27 cellular contexts compared by ENCODE assay signal in the genomic region with DNA sequence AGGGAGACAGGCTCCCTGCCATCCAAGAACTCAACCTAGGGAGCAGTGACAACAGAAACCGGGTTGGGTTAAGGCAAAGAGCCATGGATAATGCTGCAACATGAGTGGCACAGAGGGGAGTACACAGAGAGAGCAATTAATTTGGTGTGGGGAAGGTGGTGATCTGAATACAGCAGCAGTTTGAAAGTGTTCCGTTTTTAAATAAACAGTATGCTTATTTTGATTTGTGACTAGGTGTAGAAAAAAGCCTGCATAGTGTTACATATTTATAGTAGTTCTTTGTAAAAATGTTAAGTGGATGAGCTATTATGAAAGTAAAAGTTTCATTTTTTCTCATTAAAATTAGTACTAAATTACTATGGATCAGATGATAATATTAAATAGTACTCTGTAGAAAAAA. TPM values are rescaled to one million over a fixed set of nuclear protein-coding genes. Genes with fewer than 3 reads are reported as not detected.
DNase-seq lines count a peak whose midpoint lies in the region; ATAC-seq and FAIRE-seq lines count a peak whose summit lies in the region.
"Had no signal": no experiment of that assay in that cellular context is flagged by ENCODE, and none has a peak within 500 bp of the region (broad histone marks: within the 10 kb centered on the region; RNA-seq: fewer than 3 reads in every experiment).

No MANE protein-coding gene starts in this region.

- peaks cover 0 to 1% (median 0%) of the 10 kb centered on the region in 7 donors for H3K9me3 Mint-ChIP-seq in CD4-positive, CD25-positive, alpha-beta regulatory T cell
- no peaks in the 10 kb centered on the region for H3K9me3 Mint-ChIP-seq in activated naive CD8-positive, alpha-beta T cell treated with anti-CD3 and anti-CD28 coated beads for 36 hours
- H3K9me3 Mint-ChIP-seq: HFFc6; T-helper 2 cell treated with Interferon-gamma antibody and Interleukin-4, amounts not matched to agents 5 μg/mL and 100 μg/mL, for 36 hours had no signal

- ATAC-seq in CD4-positive, CD25-positive, alpha-beta regulatory T cell (ENCODE audit: low read depth in 2 of 2) = no peak
- ATAC-seq in left lobe of liver = peak; percentile 47
- ATAC-seq: heart right ventricle, left ventricle myocardium superior, sciatic nerve had no signal

- H3K27ac ChIP-seq in CD4-positive, CD25-positive, alpha-beta regulatory T cell (ENCODE audit: insufficient read depth, low read length, poor library complexity, severe bottlenecking) = no peak overlapping the region
- H3K27ac ChIP-seq: heart right ventricle had no signal

- H3K4me3 Mint-ChIP-seq in CD4-positive, CD25-positive, alpha-beta regulatory T cell = no peak overlapping the region
- H3K4me3 Mint-ChIP-seq in activated naive CD8-positive, alpha-beta T cell treated with anti-CD3 and anti-CD28 coated beads for 36 hours = no peak overlapping the region
- H3K4me3 Mint-ChIP-seq: HFFc6; T-helper 2 cell treated with Interferon-gamma antibody and Interleukin-4, amounts not matched to agents 5 μg/mL and 100 μg/mL, for 36 hours had no signal

- DNase-seq in CD4-positive, CD25-positive, alpha-beta regulatory T cell = no peak
- peak; percentile 92 for DNase-seq in NCI-H2107 treated with DMSO at 0.1 percent for 48 hours (lab: John Stamatoyannopoulos, UW; ENCODE audit: unreplicated experiment)
- no peak for DNase-seq in left lobe of liver (ENCODE audit: low spot score)
- DNase-seq in NCI-H1930 (lab: John Stamatoyannopoulos, UW) = no peak
- DNase-seq in activated naive CD8-positive, alpha-beta T cell treated with anti-CD3 and anti-CD28 coated beads for 36 hours = no peak
- no peak for DNase-seq in stimulated activated CD4-positive, alpha-beta T cell treated with anti-CD3 and anti-CD28 coated beads, Interleukin-2, amount 100 ng/mL, for 24 hours
- DNase-seq: activated CD4-positive, alpha-beta T cell treated with anti-CD3 and anti-CD28 coated beads for 48 hours; activated naive CD4-positive, alpha-beta T cell treated with anti-CD3 and anti-CD28 coated beads, Interleukin-2, amount 50 U/mL, for 16 hours; amygdala; C1 segment of cervical spinal cord; Calu3; DMS79; GDM1; heart right ventricle; HFFc6; left ventricle myocardium superior; NCI-H1694; NCI-H345; stimulated activated CD4-positive, alpha-beta T cell treated with anti-CD3 and anti-CD28 coated beads, Interleukin-2, amount 100 ng/mL, for 48 hours; trophoblast cell had no signal

- H3K36me3 Mint-ChIP-seq in CD4-positive, CD25-positive, alpha-beta regulatory T cell = no peaks in the 10 kb centered on the region
- H3K36me3 Mint-ChIP-seq in activated naive CD8-positive, alpha-beta T cell treated with anti-CD3 and anti-CD28 coated beads for 36 hours = peaks cover 9% of the 10 kb centered on the region

- FAIRE-seq in G401.6 (lab: Jason Lieb, UNC) = peak; percentile 80
- FAIRE-seq: endothelial cell of umbilical vein, frontal cortex, keratinocyte had no signal

- H3K27ac Mint-ChIP-seq in CD4-positive, CD25-positive, alpha-beta regulatory T cell = no peak overlapping the region
- no peak overlapping the region for H3K27ac Mint-ChIP-seq in activated naive CD8-positive, alpha-beta T cell treated with anti-CD3 and anti-CD28 coated beads for 36 hours
- H3K27ac Mint-ChIP-seq: HFFc6; progenitor cell of endocrine pancreas; T-helper 2 cell treated with Interferon-gamma antibody and Interleukin-4, amounts not matched to agents 5 μg/mL and 100 μg/mL, for 36 hours had no signal

- H3K9me3 ChIP-seq in CD4-positive, CD25-positive, alpha-beta regulatory T cell (ENCODE audit: control insufficient read depth in 2 of 2, low read length in 2 of 2) = no peaks in the 10 kb centered on the region
- H3K9me3 ChIP-seq: heart right ventricle had no signal

- H3K4me1 ChIP-seq in CD4-positive, CD25-positive, alpha-beta regulatory T cell (ENCODE audit: control insufficient read depth, insufficient read depth, low read length, poor library complexity, severe bottlenecking) = peaks cover 11% of the 10 kb centered on the region

- peak overlapping the region; percentile 10 for H3K4me3 ChIP-seq in CD4-positive, CD25-positive, alpha-beta regulatory T cell (ENCODE audit: low read depth, low read length)
- H3K4me3 ChIP-seq: heart right ventricle had no signal

- peaks cover 5% of the 10 kb centered on the region for H3K36me3 ChIP-seq in CD4-positive, CD25-positive, alpha-beta regulatory T cell (ENCODE audit: control insufficient read depth, insufficient read depth, low read length)

- H3K27me3 ChIP-seq in CD4-positive, CD25-positive, alpha-beta regulatory T cell (ENCODE audit: control insufficient read depth, insufficient read depth, low read length) = no peaks in the 10 kb centered on the region
- H3K27me3 ChIP-seq: heart right ventricle had no signal

- no peaks in the 10 kb centered on the region for H3K27me3 Mint-ChIP-seq in CD4-positive, CD25-positive, alpha-beta regulatory T cell
- H3K27me3 Mint-ChIP-seq in activated naive CD8-positive, alpha-beta T cell treated with anti-CD3 and anti-CD28 coated beads for 36 hours = no peaks in the 10 kb centered on the region

- H3K4me1 Mint-ChIP-seq in CD4-positive, CD25-positive, alpha-beta regulatory T cell = peaks cover 24 to 52% (median 38%) of the 10 kb centered on the region in 4 donors
- H3K4me1 Mint-ChIP-seq in activated naive CD8-positive, alpha-beta T cell treated with anti-CD3 and anti-CD28 coated beads for 36 hours = peaks cover 30% of the 10 kb centered on the region

RNA-seq across cellular contexts. Expression of a gene that starts 8.7 kb away (rescaled TPM):
- total RNA-seq in CD4-positive, CD25-positive, alpha-beta regulatory T cell = 1.3 TPM
- polyA plus RNA-seq in CD4-positive, CD25-positive, alpha-beta regulatory T cell = under 1 TPM in 3 of 4 donors, not detected in 1; 0.08 to 0.92 (median 0.17) TPM
- 0.45 TPM for total RNA-seq in left lobe of liver
- 1 to 10 TPM; 1.2 to 1.4 TPM for total RNA-seq in activated naive CD8-positive, alpha-beta T cell treated with anti-CD3 and anti-CD28 coated beads for 36 hours

RNA-seq across cellular contexts. Expression of a gene that starts 29.6 kb away (rescaled TPM):
- 78.0 TPM for total RNA-seq in CD4-positive, CD25-positive, alpha-beta regulatory T cell
- polyA plus RNA-seq in CD4-positive, CD25-positive, alpha-beta regulatory T cell = 10 to 100 TPM; 34.8 to 39.7 (median 37.1) TPM
- 5.7 TPM for total RNA-seq in left lobe of liver
- 10 to 100 TPM; 24.0 to 26.0 TPM for total RNA-seq in activated naive CD8-positive, alpha-beta T cell treated with anti-CD3 and anti-CD28 coated beads for 36 hours

RNA-seq across cellular contexts. Expression of a gene that starts 30.5 kb away (rescaled TPM):
- 167 TPM for total RNA-seq in CD4-positive, CD25-positive, alpha-beta regulatory T cell
- 10 to 100 TPM; 53.5 to 58.6 (median 56.5) TPM for polyA plus RNA-seq in CD4-positive, CD25-positive, alpha-beta regulatory T cell
- total RNA-seq in left lobe of liver = 12.1 TPM
- total RNA-seq in activated naive CD8-positive, alpha-beta T cell treated with anti-CD3 and anti-CD28 coated beads for 36 hours = 10 to 100 TPM; 43.3 to 43.9 TPM
